In the genomic region with DNA sequence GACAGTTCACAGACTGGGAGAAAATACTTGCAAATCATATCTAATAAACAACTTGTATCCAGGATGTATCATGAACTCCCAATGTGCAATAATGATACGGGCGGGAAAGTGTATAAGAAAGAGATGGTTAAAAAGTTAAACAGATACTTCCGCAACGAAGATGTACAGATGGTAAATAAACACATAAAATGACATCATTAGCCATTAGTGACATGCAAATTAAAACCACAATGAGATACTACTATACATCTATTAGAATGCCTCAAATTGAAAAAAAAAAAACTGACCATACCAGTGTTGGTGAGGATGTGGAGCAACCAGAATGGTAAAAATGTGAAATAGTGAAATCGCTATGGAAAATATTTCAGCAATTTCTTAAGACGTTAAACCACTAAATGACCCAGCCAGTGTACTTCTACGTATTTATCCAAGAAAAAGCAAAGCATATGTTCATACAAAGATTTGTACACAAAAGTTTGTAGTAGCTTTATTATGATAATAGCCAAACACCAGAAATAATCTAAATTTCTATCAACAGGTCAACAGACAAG, we compare ENCODE assay signal across 27 cellular contexts.
A peak's percentile ranks its signal among the peaks of the same experiment; 100 is the strongest.
DNase-seq lines count a peak whose midpoint lies in the region; ATAC-seq, FAIRE-seq and TF ChIP-seq lines count a peak whose summit lies in the region.
"Had no signal": no experiment of that assay in that cellular context is flagged by ENCODE, and none has a peak within 500 bp of the region (broad histone marks: within the 10 kb centered on the region; RNA-seq: fewer than 3 reads in every experiment).

No MANE protein-coding gene starts in this region.

- POLR2A ChIA-PET in HEK293 (lab: Yijun Ruan, JAX), result no interaction called here

- H3K27ac ChIP-seq in HEK293 (ENCODE audit: extremely low read depth, low read depth, low read length), result no peak overlapping the region
- H3K27ac ChIP-seq: 22Rv1; A549; BLaER1 treated with 17β-estradiol and CSF1 and Interleukin-3, amounts not matched to agents 10 nM and 100 nM; C4-2B had no signal

- DNase-seq in AG09309 (ENCODE audit: low read depth) (peak; percentile 11), D721Med (ENCODE audit: insufficient read length, low spot score) (no peak), fibroblast of peridontal ligament (ENCODE audit: extremely low read depth) (peak; percentile 4), dedifferentiated amniotic fluid mesenchymal stem cell (ENCODE audit: extremely low spot score) (no peak), NCI-H1105 treated with DMSO at 0.1 percent for 48 hours (lab: John Stamatoyannopoulos, UW) (no peak)
- DNase-seq in activated naive CD4-positive, alpha-beta T cell treated with Interleukin-2 at 50 U/mL for 16 hours, result no peak
- DNase-seq: AML-193; Caco-2; Calu3; CD4-positive, alpha-beta T cell; CD8-positive, alpha-beta T cell; DMS 273 treated with DMSO at 0.1 percent for 48 hours; DMS153; DMS53; DMS79; DND-41; EL; GDM1 had no signal

- no peaks in the 10 kb centered on the region for H3K9me3 ChIP-seq in HEK293 (ENCODE audit: control insufficient read depth, insufficient read depth, low read depth, low read length)
- H3K9me3 ChIP-seq: A549; BLaER1 treated with 17β-estradiol and CSF1 and Interleukin-3, amounts not matched to agents 10 nM and 100 nM; Caco-2 had no signal

- no peaks in the 10 kb centered on the region for H3K4me1 ChIP-seq in HEK293 (ENCODE audit: control insufficient read depth, insufficient read depth, low read length)
- H3K4me1 ChIP-seq: Caco-2 had no signal

- FAIRE-seq in D721Med (lab: Jason Lieb, UNC), result peak; percentile 35
- FAIRE-seq: A549, GM12878, GM12892, GM18507 had no signal

- TF ChIP-seq CTCF in AG09309 (IDR thresholded peaks at IDR 0.05; ENCODE audit: control insufficient read depth, insufficient read depth, low read depth, low read length, missing control alignments) (no peak), D721Med (IDR thresholded peaks at IDR 0.05; ENCODE audit: insufficient read depth, missing control alignments) (no peak), HEK293 (tag by site-specific recombination; IDR thresholded peaks at IDR 0.05) (no peak)

- CTCF ChIA-PET in HEK293 (lab: Yijun Ruan, JAX), result no interaction called here

- no peak for ATAC-seq in HG03108 (IDR thresholded peaks at IDR 0.05; ENCODE audit: unreplicated experiment)
- ATAC-seq: A549; CD8-positive, alpha-beta T cell; GM12878 had no signal

- H3K4me3 ChIP-seq in AG09309 (ENCODE audit: control insufficient read depth, low read depth, low read length) (no peak overlapping the region), HEK293 (ENCODE audit: low read depth, low read length) (no peak overlapping the region)
- H3K4me3 ChIP-seq: A549; BLaER1 treated with 17β-estradiol and CSF1 and Interleukin-3, amounts not matched to agents 10 nM and 100 nM; GM12878 had no signal

- no peaks in the 10 kb centered on the region for H3K36me3 ChIP-seq in HEK293 (ENCODE audit: control insufficient read depth in 2 of 2, insufficient read depth in 1 of 2, low read length in 2 of 2)
- H3K36me3 ChIP-seq: BLaER1 treated with 17β-estradiol and CSF1 and Interleukin-3, amounts not matched to agents 10 nM and 100 nM had no signal

TF ChIP-seq in HEK293, 187 proteins besides CTCF, POLR2A, EP300 and RAD21:
- TF ChIP-seq, protein P1, sequence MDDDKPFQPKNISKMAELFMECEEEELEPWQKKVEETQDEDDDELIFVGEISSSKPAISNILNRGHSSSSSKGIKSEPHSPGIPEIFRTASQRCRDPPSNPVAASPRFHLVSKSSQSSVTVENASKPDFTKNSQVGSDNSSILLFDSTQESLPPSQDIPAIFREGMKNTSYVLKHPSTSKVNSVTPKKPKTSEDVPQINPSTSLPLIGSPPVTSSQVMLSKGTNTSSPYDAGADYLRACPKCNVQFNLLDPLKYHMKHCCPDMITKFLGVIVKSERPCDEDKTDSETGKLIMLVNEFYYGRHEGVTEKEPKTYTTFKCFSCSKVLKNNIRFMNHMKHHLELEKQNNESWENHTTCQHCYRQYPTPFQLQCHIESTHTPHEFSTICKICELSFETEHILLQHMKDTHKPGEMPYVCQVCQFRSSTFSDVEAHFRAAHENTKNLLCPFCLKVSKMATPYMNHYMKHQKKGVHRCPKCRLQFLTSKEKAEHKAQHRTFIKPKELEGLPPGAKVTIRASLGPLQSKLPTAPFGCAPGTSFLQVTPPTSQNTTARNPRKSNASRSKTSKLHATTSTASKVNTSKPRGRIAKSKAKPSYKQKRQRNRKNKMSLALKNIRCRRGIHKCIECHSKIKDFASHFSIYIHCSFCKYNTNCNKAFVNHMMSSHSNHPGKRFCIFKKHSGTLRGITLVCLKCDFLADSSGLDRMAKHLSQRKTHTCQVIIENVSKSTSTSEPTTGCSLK (tag by site-specific recombination; IDR thresholded peaks at IDR 0.05), result no peak
- TF ChIP-seq SALL2 (tag by site-specific recombination; IDR thresholded peaks at IDR 0.05; ENCODE audit: borderline replicate concordance) (no peak), ZNF664 (tag by site-specific recombination; IDR thresholded peaks at IDR 0.05) (peak; percentile 72), ZNF266 (tag by site-specific recombination; IDR thresholded peaks at IDR 0.05; ENCODE audit: low read depth) (no peak), ZNF292 (tag by site-specific recombination; IDR thresholded peaks at IDR 0.05; ENCODE audit: borderline replicate concordance, low read depth) (no peak), ZNF830 (tag by site-specific recombination; IDR thresholded peaks at IDR 0.05; ENCODE audit: low read depth) (no peak), YY1 (tag by site-specific recombination; IDR thresholded peaks at IDR 0.05) (no peak), KLF10 (tag by site-specific recombination; IDR thresholded peaks at IDR 0.05) (no peak), ZNF366 (tag by site-specific recombination; conservative IDR thresholded peaks at IDR 0.05) (no peak), GLI4 (tag by site-specific recombination; IDR thresholded peaks at IDR 0.05) (no peak), ZNF501 (tag by site-specific recombination; IDR thresholded peaks at IDR 0.05) (no peak), SCRT1 (tag by site-specific recombination; IDR thresholded peaks at IDR 0.05; ENCODE audit: borderline replicate concordance) (no peak), ZSCAN16 (tag by site-specific recombination; IDR thresholded peaks at IDR 0.05) (no peak), ZNF37A (tag by site-specific recombination; IDR thresholded peaks at IDR 0.05) (no peak), ZNF707 (tag by site-specific recombination; IDR thresholded peaks at IDR 0.05) (no peak)
- TF ChIP-seq, protein P2, sequence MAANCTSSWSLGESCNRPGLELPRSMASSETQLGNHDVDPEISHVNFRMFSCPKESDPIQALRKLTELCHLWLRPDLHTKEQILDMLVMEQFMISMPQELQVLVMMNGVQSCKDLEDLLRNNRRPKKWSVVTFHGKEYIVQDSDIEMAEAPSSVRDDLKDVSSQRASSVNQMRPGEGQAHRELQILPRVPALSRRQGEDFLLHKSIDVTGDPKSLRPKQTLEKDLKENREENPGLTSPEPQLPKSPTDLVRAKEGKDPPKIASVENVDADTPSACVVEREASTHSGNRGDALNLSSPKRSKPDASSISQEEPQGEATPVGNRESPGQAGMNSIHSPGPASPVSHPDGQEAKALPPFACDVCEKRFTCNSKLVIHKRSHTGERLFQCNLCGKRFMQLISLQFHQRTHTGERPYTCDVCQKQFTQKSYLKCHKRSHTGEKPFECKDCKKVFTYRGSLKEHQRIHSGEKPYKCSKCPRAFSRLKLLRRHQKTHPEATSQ (tag by site-specific recombination; IDR thresholded peaks at IDR 0.05), result no peak
- TF ChIP-seq, protein P3, sequence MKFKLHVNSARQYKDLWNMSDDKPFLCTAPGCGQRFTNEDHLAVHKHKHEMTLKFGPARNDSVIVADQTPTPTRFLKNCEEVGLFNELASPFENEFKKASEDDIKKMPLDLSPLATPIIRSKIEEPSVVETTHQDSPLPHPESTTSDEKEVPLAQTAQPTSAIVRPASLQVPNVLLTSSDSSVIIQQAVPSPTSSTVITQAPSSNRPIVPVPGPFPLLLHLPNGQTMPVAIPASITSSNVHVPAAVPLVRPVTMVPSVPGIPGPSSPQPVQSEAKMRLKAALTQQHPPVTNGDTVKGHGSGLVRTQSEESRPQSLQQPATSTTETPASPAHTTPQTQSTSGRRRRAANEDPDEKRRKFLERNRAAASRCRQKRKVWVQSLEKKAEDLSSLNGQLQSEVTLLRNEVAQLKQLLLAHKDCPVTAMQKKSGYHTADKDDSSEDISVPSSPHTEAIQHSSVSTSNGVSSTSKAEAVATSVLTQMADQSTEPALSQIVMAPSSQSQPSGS (tag by site-specific recombination; IDR thresholded peaks at IDR 0.05; ENCODE audit: low read depth), result peak; percentile 63
TF ChIP-seq in HEK293: peak in this region for 2.

Comparison
In these comparisons a context has a peak if more than half of its experiments do, and no peak if none do; other contexts are left out.
1. DNase-seq: peak in AG09309 (single experiment) and fibroblast of peridontal ligament (single experiment); none in D721Med (single experiment), dedifferentiated amniotic fluid mesenchymal stem cell (single experiment), activated naive CD4-positive, alpha-beta T cell treated with Interleukin-2 at 50 U/mL for 16 hours (single experiment) and NCI-H1105 treated with DMSO at 0.1 percent for 48 hours (single experiment).